Comparison of ENCODE assay signal across 1 cellular context in the genomic region with DNA sequence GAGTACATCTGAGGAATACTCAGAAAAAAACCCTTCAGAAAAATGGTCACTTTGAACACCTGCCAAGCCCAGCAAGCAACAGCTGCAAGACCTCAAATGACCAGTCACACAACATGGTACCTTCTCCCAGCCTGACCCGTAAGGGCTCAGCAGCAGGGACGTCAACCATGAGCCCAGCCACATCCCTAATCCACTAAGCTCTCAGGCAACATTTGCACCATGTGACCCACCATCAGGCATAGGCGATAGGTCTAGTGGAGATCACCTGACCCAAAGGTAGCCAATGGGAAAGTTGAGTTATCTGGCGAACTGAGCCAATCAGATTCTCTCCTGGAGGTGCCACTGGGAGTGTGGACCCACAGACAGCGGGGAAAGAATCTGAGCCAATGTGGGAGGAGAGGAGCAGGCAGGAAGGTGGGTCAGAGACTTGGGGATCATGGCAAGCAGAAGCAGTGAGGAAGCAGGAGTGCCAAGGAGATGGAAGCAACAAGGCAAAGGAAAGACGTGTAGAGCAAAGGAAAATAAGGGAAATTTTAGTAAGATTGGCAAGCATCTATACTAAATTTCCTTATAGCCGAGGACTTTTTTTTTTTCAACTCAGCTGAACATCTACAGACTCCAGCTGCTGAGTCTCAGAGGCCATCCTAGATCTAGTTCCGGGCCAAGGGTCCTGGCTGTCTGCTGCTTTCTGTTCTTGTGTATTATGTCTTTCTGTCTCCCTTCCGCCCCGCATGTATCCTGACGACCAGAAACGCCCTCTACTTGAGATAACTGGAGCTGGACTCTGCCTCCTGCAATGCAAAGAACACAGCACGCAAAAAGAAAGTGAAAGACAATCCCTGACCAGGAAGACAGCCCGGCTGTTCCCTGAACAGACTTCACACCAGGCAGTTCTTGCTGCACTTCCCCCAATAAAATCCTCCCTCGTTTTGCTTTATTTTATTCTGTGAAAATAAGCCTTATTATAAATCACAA.
A peak's percentile ranks its signal among the peaks of the same experiment; 100 is the strongest.
TF ChIP-seq lines count a peak whose summit lies in the region.

No MANE protein-coding gene starts in this region.

TF ChIP-seq in HepG2, 621 proteins besides CTCF, POLR2A, EP300 and RAD21 (continued from another document and continues in another):
- TF ChIP-seq, protein P1, sequence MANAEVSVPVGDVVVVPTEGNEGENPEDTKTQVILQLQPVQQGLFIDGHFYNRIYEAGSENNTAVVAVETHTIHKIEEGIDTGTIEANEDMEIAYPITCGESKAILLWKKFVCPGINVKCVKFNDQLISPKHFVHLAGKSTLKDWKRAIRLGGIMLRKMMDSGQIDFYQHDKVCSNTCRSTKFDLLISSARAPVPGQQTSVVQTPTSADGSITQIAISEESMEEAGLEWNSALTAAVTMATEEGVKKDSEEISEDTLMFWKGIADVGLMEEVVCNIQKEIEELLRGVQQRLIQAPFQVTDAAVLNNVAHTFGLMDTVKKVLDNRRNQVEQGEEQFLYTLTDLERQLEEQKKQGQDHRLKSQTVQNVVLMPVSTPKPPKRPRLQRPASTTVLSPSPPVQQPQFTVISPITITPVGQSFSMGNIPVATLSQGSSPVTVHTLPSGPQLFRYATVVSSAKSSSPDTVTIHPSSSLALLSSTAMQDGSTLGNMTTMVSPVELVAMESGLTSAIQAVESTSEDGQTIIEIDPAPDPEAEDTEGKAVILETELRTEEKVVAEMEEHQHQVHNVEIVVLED (CRISPR knock-in tag; IDR thresholded peaks at IDR 0.05; ENCODE audit: borderline replicate concordance) = no peak
- no peak for TF ChIP-seq KLF9 (CRISPR knock-in tag; IDR thresholded peaks at IDR 0.05; ENCODE audit: low read depth)
- no peak for TF ChIP-seq ZNF282 (IDR thresholded peaks at IDR 0.05; ENCODE audit: partially characterized antibody)
- no peak for TF ChIP-seq NFIB (CRISPR knock-in tag; IDR thresholded peaks at IDR 0.05; ENCODE audit: borderline replicate concordance)
- no peak for TF ChIP-seq ISL2 (CRISPR knock-in tag; IDR thresholded peaks at IDR 0.05)
- TF ChIP-seq CCAR2 (optimal IDR thresholded peaks at IDR 0.05; ENCODE audit: low read depth, low read length) = no peak
- no peak for TF ChIP-seq ZNF383 (CRISPR knock-in tag; IDR thresholded peaks at IDR 0.05; ENCODE audit: borderline replicate concordance)
- no peak for TF ChIP-seq RARG (CRISPR knock-in tag; IDR thresholded peaks at IDR 0.05; ENCODE audit: low read depth)
- TF ChIP-seq ISX (CRISPR knock-in tag; conservative IDR thresholded peaks at IDR 0.05) = no peak
- TF ChIP-seq FOXP1 (IDR thresholded peaks at IDR 0.05) = no peak
- TF ChIP-seq FOXP1 (CRISPR knock-in tag; IDR thresholded peaks at IDR 0.05) = no peak
- TF ChIP-seq, protein P2, sequence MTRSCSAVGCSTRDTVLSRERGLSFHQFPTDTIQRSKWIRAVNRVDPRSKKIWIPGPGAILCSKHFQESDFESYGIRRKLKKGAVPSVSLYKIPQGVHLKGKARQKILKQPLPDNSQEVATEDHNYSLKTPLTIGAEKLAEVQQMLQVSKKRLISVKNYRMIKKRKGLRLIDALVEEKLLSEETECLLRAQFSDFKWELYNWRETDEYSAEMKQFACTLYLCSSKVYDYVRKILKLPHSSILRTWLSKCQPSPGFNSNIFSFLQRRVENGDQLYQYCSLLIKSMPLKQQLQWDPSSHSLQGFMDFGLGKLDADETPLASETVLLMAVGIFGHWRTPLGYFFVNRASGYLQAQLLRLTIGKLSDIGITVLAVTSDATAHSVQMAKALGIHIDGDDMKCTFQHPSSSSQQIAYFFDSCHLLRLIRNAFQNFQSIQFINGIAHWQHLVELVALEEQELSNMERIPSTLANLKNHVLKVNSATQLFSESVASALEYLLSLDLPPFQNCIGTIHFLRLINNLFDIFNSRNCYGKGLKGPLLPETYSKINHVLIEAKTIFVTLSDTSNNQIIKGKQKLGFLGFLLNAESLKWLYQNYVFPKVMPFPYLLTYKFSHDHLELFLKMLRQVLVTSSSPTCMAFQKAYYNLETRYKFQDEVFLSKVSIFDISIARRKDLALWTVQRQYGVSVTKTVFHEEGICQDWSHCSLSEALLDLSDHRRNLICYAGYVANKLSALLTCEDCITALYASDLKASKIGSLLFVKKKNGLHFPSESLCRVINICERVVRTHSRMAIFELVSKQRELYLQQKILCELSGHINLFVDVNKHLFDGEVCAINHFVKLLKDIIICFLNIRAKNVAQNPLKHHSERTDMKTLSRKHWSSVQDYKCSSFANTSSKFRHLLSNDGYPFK (CRISPR knock-in tag; IDR thresholded peaks at IDR 0.05; ENCODE audit: borderline replicate concordance) = 0 out of 2 replicates have a peak, but pooled peaks have one; percentile 11
- TF ChIP-seq, protein P3, sequence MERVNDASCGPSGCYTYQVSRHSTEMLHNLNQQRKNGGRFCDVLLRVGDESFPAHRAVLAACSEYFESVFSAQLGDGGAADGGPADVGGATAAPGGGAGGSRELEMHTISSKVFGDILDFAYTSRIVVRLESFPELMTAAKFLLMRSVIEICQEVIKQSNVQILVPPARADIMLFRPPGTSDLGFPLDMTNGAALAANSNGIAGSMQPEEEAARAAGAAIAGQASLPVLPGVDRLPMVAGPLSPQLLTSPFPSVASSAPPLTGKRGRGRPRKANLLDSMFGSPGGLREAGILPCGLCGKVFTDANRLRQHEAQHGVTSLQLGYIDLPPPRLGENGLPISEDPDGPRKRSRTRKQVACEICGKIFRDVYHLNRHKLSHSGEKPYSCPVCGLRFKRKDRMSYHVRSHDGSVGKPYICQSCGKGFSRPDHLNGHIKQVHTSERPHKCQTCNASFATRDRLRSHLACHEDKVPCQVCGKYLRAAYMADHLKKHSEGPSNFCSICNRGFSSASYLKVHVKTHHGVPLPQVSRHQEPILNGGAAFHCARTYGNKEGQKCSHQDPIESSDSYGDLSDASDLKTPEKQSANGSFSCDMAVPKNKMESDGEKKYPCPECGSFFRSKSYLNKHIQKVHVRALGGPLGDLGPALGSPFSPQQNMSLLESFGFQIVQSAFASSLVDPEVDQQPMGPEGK (CRISPR knock-in tag; IDR thresholded peaks at IDR 0.05) = no peak
- no peak for TF ChIP-seq SRY (CRISPR knock-in tag; IDR thresholded peaks at IDR 0.05)
- no peak for TF ChIP-seq ZFP36 (IDR thresholded peaks at IDR 0.05; ENCODE audit: borderline replicate concordance, low read depth, low read length, partially characterized antibody)
- TF ChIP-seq, protein P4, sequence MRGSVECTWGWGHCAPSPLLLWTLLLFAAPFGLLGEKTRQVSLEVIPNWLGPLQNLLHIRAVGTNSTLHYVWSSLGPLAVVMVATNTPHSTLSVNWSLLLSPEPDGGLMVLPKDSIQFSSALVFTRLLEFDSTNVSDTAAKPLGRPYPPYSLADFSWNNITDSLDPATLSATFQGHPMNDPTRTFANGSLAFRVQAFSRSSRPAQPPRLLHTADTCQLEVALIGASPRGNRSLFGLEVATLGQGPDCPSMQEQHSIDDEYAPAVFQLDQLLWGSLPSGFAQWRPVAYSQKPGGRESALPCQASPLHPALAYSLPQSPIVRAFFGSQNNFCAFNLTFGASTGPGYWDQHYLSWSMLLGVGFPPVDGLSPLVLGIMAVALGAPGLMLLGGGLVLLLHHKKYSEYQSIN (CRISPR knock-in tag; IDR thresholded peaks at IDR 0.05; ENCODE audit: borderline replicate concordance) = no peak
- TF ChIP-seq CBX1 (IDR thresholded peaks at IDR 0.05; ENCODE audit: low read depth) = no peak
- TF ChIP-seq, protein P5, sequence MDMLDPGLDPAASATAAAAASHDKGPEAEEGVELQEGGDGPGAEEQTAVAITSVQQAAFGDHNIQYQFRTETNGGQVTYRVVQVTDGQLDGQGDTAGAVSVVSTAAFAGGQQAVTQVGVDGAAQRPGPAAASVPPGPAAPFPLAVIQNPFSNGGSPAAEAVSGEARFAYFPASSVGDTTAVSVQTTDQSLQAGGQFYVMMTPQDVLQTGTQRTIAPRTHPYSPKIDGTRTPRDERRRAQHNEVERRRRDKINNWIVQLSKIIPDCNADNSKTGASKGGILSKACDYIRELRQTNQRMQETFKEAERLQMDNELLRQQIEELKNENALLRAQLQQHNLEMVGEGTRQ (IDR thresholded peaks at IDR 0.05; ENCODE audit: low read depth, low read length) = peak; percentile 62
- TF ChIP-seq, protein P5 (CRISPR knock-in tag; IDR thresholded peaks at IDR 0.05; ENCODE audit: borderline replicate concordance) = peak; percentile 46; the same call in 1 of the 2 replicates
- TF ChIP-seq, protein P6, sequence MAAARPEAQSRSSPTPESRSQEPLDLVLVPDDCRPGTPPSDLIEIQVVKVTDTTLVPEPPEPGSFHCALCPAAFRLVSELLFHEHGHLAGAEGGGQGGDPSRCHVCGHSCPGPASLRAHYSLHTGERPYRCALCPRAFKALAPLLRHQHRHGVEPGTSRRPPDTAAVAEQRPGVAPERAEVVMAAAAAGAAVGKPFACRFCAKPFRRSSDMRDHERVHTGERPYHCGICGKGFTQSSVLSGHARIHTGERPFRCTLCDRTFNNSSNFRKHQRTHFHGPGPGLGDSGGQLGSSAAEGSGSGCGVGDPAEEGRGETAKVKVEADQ (CRISPR knock-in tag; IDR thresholded peaks at IDR 0.05; ENCODE audit: borderline replicate concordance) = no peak
- TF ChIP-seq, protein P7, sequence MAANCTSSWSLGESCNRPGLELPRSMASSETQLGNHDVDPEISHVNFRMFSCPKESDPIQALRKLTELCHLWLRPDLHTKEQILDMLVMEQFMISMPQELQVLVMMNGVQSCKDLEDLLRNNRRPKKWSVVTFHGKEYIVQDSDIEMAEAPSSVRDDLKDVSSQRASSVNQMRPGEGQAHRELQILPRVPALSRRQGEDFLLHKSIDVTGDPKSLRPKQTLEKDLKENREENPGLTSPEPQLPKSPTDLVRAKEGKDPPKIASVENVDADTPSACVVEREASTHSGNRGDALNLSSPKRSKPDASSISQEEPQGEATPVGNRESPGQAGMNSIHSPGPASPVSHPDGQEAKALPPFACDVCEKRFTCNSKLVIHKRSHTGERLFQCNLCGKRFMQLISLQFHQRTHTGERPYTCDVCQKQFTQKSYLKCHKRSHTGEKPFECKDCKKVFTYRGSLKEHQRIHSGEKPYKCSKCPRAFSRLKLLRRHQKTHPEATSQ (CRISPR knock-in tag; IDR thresholded peaks at IDR 0.05; ENCODE audit: borderline replicate concordance) = no peak
- no peak for TF ChIP-seq ZFP62 (CRISPR knock-in tag; IDR thresholded peaks at IDR 0.05)
- no peak for TF ChIP-seq HNRNPL (IDR thresholded peaks at IDR 0.05; ENCODE audit: low read depth, low read length)
- TF ChIP-seq NR2F6 (IDR thresholded peaks at IDR 0.05) = no peak
- TF ChIP-seq NR2F6 (CRISPR knock-in tag; IDR thresholded peaks at IDR 0.05) = no peak
- no peak for TF ChIP-seq ZNF260 (CRISPR knock-in tag; IDR thresholded peaks at IDR 0.05; ENCODE audit: borderline replicate concordance, low read depth)
- TF ChIP-seq ZNF777 (CRISPR knock-in tag; IDR thresholded peaks at IDR 0.05) = no peak
- peak; percentile 51; the same call in 1 of the 2 replicates for TF ChIP-seq HNF4G (IDR thresholded peaks at IDR 0.05; ENCODE audit: borderline replicate concordance, low read depth, low read length)
- TF ChIP-seq HNF4G (CRISPR knock-in tag; IDR thresholded peaks at IDR 0.05; ENCODE audit: borderline replicate concordance, low read depth) = no peak
- TF ChIP-seq ZNF878 (CRISPR knock-in tag; IDR thresholded peaks at IDR 0.05) = no peak
- no peak for TF ChIP-seq HIVEP1 (CRISPR knock-in tag; IDR thresholded peaks at IDR 0.05)
- no peak for TF ChIP-seq ZNF670 (CRISPR knock-in tag; IDR thresholded peaks at IDR 0.05; ENCODE audit: borderline replicate concordance)
- no peak for TF ChIP-seq JUND (CRISPR knock-in tag; IDR thresholded peaks at IDR 0.05)
- 0 out of 2 replicates have a peak, but pooled peaks have one; percentile 36 for TF ChIP-seq KAT7 (CRISPR knock-in tag; IDR thresholded peaks at IDR 0.05; ENCODE audit: borderline replicate concordance)
- TF ChIP-seq ZNF720 (CRISPR knock-in tag; IDR thresholded peaks at IDR 0.05) = no peak
- TF ChIP-seq ZNF292 (CRISPR knock-in tag; IDR thresholded peaks at IDR 0.05; ENCODE audit: borderline replicate concordance, low read depth) = 0 out of 2 replicates have a peak, but pooled peaks have one; percentile 31
- no peak for TF ChIP-seq DPF2 (CRISPR knock-in tag; IDR thresholded peaks at IDR 0.05; ENCODE audit: borderline replicate concordance, low read depth)
- TF ChIP-seq HMG20A (CRISPR knock-in tag; IDR thresholded peaks at IDR 0.05; ENCODE audit: borderline replicate concordance) = no peak
- TF ChIP-seq ZMYM2 (CRISPR knock-in tag; IDR thresholded peaks at IDR 0.05) = no peak
- TF ChIP-seq PHF21A (CRISPR knock-in tag; IDR thresholded peaks at IDR 0.05) = no peak
- no peak for TF ChIP-seq ZFP37 (CRISPR knock-in tag; IDR thresholded peaks at IDR 0.05; ENCODE audit: borderline replicate concordance)
- TF ChIP-seq ZNF44 (CRISPR knock-in tag; IDR thresholded peaks at IDR 0.05) = no peak
- no peak for TF ChIP-seq ARID2 (CRISPR knock-in tag; IDR thresholded peaks at IDR 0.05; ENCODE audit: borderline replicate concordance)
- peak; percentile 81 for TF ChIP-seq SAP130 (CRISPR knock-in tag; IDR thresholded peaks at IDR 0.05; ENCODE audit: low read depth)
- TF ChIP-seq ZNF17 (CRISPR knock-in tag; IDR thresholded peaks at IDR 0.05) = no peak
- no peak for TF ChIP-seq ELF4 (CRISPR knock-in tag; IDR thresholded peaks at IDR 0.05; ENCODE audit: borderline replicate concordance)
- no peak for TF ChIP-seq ZNF12 (CRISPR knock-in tag; IDR thresholded peaks at IDR 0.05)
- TF ChIP-seq ZNF703 (CRISPR knock-in tag; IDR thresholded peaks at IDR 0.05; ENCODE audit: borderline replicate concordance) = no peak
- TF ChIP-seq, protein P8, sequence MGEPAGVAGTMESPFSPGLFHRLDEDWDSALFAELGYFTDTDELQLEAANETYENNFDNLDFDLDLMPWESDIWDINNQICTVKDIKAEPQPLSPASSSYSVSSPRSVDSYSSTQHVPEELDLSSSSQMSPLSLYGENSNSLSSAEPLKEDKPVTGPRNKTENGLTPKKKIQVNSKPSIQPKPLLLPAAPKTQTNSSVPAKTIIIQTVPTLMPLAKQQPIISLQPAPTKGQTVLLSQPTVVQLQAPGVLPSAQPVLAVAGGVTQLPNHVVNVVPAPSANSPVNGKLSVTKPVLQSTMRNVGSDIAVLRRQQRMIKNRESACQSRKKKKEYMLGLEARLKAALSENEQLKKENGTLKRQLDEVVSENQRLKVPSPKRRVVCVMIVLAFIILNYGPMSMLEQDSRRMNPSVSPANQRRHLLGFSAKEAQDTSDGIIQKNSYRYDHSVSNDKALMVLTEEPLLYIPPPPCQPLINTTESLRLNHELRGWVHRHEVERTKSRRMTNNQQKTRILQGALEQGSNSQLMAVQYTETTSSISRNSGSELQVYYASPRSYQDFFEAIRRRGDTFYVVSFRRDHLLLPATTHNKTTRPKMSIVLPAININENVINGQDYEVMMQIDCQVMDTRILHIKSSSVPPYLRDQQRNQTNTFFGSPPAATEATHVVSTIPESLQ (CRISPR knock-in tag; conservative IDR thresholded peaks at IDR 0.05) = no peak
- TF ChIP-seq ATF7 (IDR thresholded peaks at IDR 0.05) = no peak
- TF ChIP-seq ATF7 (CRISPR knock-in tag; IDR thresholded peaks at IDR 0.05) = no peak
- no peak for TF ChIP-seq REPIN1 (CRISPR knock-in tag; IDR thresholded peaks at IDR 0.05; ENCODE audit: borderline replicate concordance, low read depth)
- no peak for TF ChIP-seq FOXA1 (IDR thresholded peaks at IDR 0.05)
- TF ChIP-seq FOXA1 (CRISPR knock-in tag; IDR thresholded peaks at IDR 0.05) = no peak
- no peak for TF ChIP-seq PRMT3 (CRISPR knock-in tag; IDR thresholded peaks at IDR 0.05; ENCODE audit: borderline replicate concordance, low read depth)
